ENCODE assay signal across 25 cellular contexts in the genomic region with DNA sequence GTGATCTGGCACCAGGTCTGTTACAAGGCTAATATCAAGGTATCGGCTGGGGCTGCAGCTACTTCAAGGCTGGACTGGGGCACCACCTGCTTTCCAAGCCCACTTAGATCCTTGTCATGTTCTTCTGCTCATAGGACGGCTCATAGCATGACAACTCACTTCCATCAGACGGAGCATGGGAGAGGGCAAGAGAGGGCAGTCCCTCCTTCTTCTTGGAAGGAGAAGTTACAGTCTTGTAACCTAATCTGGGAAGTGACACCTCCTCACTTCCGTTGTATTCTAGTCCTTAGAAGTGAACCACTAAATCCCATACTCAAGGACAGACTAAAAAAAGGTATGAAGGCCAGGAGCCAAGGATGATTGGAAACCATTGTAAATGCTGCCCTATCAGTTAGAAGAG.
"Had no signal": no experiment of that assay in that cellular context is flagged by ENCODE, and none has a peak within 500 bp of the region (broad histone marks: within the 10 kb centered on the region; RNA-seq: fewer than 3 reads in every experiment).

No MANE protein-coding gene starts in this region.

- H3K27me3 Mint-ChIP-seq: brain had no signal

- H3K4me3 ChIP-seq: PC-9 had no signal

- DNase-seq: activated CD4-positive, alpha-beta T cell treated with anti-CD3 and anti-CD28 coated beads for 48 hours; activated CD4-positive, alpha-beta T cell treated with anti-CD3 and anti-CD28 coated beads, Interleukin-2, amount 50 U/mL, for 48 hours; activated CD4-positive, CD25-positive, alpha-beta regulatory T cell treated with anti-CD3 and anti-CD28 coated beads, Interleukin-2, amount 50 U/mL, for 72 hours; activated CD8-positive, alpha-beta memory T cell treated with anti-CD3 and anti-CD28 coated beads, Interleukin-2, amount 10 ng/mL, durations not matched to agents 7 days and 5 days; activated effector memory CD4-positive, alpha-beta T cell treated with anti-CD3 and anti-CD28 coated beads, Interleukin-2, amount 50 U/mL, for 16 hours; activated naive CD4-positive, alpha-beta T cell treated with anti-CD3 and anti-CD28 coated beads for 36 hours; activated T-cell treated with anti-CD3 and anti-CD28 coated beads, Interleukin-2, amount 50 U/mL, for 24 hours; amygdala; Kasumi-1; KBM-7; NCI-H1105 treated with DMSO at 0.1 percent for 48 hours; NCI-H1436 treated with DMSO at 0.1 percent for 48 hours; NCI-H187; NCI-H2081; NCI-H510A treated with DMSO at 0.1 percent for 48 hours; NCI-H69; PC-9; SHP77 treated with DMSO at 0.1 percent for 48 hours had no signal

- H3K4me3 Mint-ChIP-seq: activated CD8-positive, alpha-beta memory T cell treated with anti-CD3 and anti-CD28 coated beads, Interleukin-2, amount 10 ng/mL, durations not matched to agents 7 days and 5 days; activated naive CD4-positive, alpha-beta T cell treated with anti-CD3 and anti-CD28 coated beads for 36 hours; activated naive CD8-positive, alpha-beta T cell; activated T-cell treated with anti-CD3 and anti-CD28 coated beads, Interleukin-2, amount 50 U/mL, for 24 hours; activated T-helper 1 cell treated with anti-CD3 and anti-CD28 coated beads, Interleukin-12 subunit alpha, Interleukin-12 subunit beta, Interleukin-2, Interleukin-4 antibody, amounts not matched to agents 30 ng/mL and 10 ng/mL and 1 ng/mL, durations not matched to agents 14 hours and 24 hours and 36 hours; brain; central memory CD8-positive, alpha-beta T cell; T-helper 1 cell treated with Interleukin-12 subunit alpha and Interleukin-12 subunit beta and Interleukin-4 antibody, amounts not matched to agents 30 μg/mL and 1 μg/mL, for 36 hours; WTC11 had no signal

- ATAC-seq: activated CD8-positive, alpha-beta memory T cell treated with anti-CD3 and anti-CD28 coated beads, Interleukin-2, amount 10 ng/mL, durations not matched to agents 7 days and 5 days; WTC11 had no signal

- H3K27ac ChIP-seq: PC-9 had no signal

- H3K4me2 ChIP-seq: PC-9 had no signal

- H2AFZ ChIP-seq: PC-9 had no signal

- H3K9me3 Mint-ChIP-seq: activated naive CD4-positive, alpha-beta T cell treated with anti-CD3 and anti-CD28 coated beads for 36 hours; activated T-cell treated with anti-CD3 and anti-CD28 coated beads, Interleukin-2, amount 50 U/mL, for 24 hours; activated T-helper 1 cell treated with anti-CD3 and anti-CD28 coated beads, Interleukin-12 subunit alpha, Interleukin-12 subunit beta, Interleukin-2, Interleukin-4 antibody, amounts not matched to agents 30 ng/mL and 10 ng/mL and 1 ng/mL, durations not matched to agents 14 hours and 24 hours and 36 hours; brain; central memory CD8-positive, alpha-beta T cell; T-helper 1 cell treated with Interleukin-12 subunit alpha and Interleukin-12 subunit beta and Interleukin-4 antibody, amounts not matched to agents 30 μg/mL and 1 μg/mL, for 36 hours; WTC11 had no signal

- H3K4me1 Mint-ChIP-seq: central memory CD8-positive, alpha-beta T cell had no signal

- H3K36me3 Mint-ChIP-seq: activated naive CD8-positive, alpha-beta T cell; brain; WTC11 had no signal

- H3K27ac Mint-ChIP-seq: activated CD8-positive, alpha-beta memory T cell treated with anti-CD3 and anti-CD28 coated beads, Interleukin-2, amount 10 ng/mL, durations not matched to agents 7 days and 5 days; activated naive CD4-positive, alpha-beta T cell treated with anti-CD3 and anti-CD28 coated beads for 36 hours; activated naive CD8-positive, alpha-beta T cell; activated T-cell treated with anti-CD3 and anti-CD28 coated beads, Interleukin-2, amount 50 U/mL, for 24 hours; activated T-helper 1 cell treated with anti-CD3 and anti-CD28 coated beads, Interleukin-12 subunit alpha, Interleukin-12 subunit beta, Interleukin-2, Interleukin-4 antibody, amounts not matched to agents 30 ng/mL and 10 ng/mL and 1 ng/mL, durations not matched to agents 14 hours and 24 hours and 36 hours; brain; WTC11 had no signal

- FAIRE-seq: astrocyte had no signal
